20 cellular contexts compared by ENCODE assay signal in the genomic region with DNA sequence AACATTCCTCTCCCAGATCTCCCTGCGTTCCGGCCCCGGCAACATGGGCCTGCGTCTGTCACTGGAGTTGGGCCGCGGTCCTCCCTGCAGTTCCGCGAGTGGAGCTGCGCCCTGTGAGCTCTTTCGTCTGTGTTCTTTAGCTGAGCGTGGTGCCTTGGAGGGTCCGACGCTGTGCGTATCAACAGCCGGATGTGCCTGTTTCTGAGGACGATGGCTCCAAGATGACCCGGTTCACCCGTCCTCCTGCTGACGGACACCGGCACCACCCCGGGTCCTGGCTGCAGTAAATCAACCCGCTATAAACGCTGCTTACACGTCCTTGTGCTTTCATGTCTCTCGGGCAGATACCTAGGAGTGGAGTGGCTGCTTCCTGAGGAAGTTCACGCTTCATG. TPM values are rescaled to one million over a fixed set of nuclear protein-coding genes. Genes with fewer than 3 reads are reported as not detected.
DNase-seq lines count a peak whose midpoint lies in the region; ATAC-seq and TF ChIP-seq lines count a peak whose summit lies in the region.
"Had no signal": no experiment of that assay in that cellular context is flagged by ENCODE, and none has a peak within 500 bp of the region (broad histone marks: within the 10 kb centered on the region; RNA-seq: fewer than 3 reads in every experiment).

No MANE protein-coding gene starts in this region.

- H3K9me3 Mint-ChIP-seq in glutamatergic neuron (ENCODE audit: unreplicated experiment), result peaks cover 22% of the 10 kb centered on the region
- peaks cover 35% of the 10 kb centered on the region for H3K9me3 Mint-ChIP-seq in neural progenitor cell
- peaks cover 0 to 3% of the 10 kb centered on the region in 2 donors for H3K9me3 Mint-ChIP-seq in activated T-cell treated with anti-CD3 and anti-CD28 coated beads, Interleukin-2, amount 50 U/mL, for 72 hours
- H3K9me3 Mint-ChIP-seq: CD4-positive, alpha-beta T cell had no signal

- H3K9me3 ChIP-seq in BLaER1 (peaks cover 38% of the 10 kb centered on the region), neural progenitor cell (ENCODE audit: low read depth) (no peaks in the 10 kb centered on the region)
- H3K9me3 ChIP-seq: HAP-1 had no signal

- peaks cover 15% of the 10 kb centered on the region; the same call in 1 of the 2 replicates for H3K27me3 ChIP-seq in BLaER1
- H3K27me3 ChIP-seq in neural progenitor cell, result no peaks in the 10 kb centered on the region

- H3K4me1 ChIP-seq in BLaER1, result peaks cover 51% of the 10 kb centered on the region
- H3K4me1 ChIP-seq in neural progenitor cell, result no peaks in the 10 kb centered on the region
- H3K4me1 ChIP-seq: HAP-1 had no signal

- no peak for ATAC-seq in activated T-cell treated with anti-CD3 and anti-CD28 coated beads, Interleukin-2, amount 50 U/mL, for 72 hours (replicated peaks in 1 of 2)

- H3K4me3 ChIP-seq in BLaER1 (peak overlapping the region; percentile 39; the same call in 1 of the 2 replicates), neural progenitor cell (no peak overlapping the region)
- H3K4me3 ChIP-seq: HAP-1 had no signal

- H3K4me1 Mint-ChIP-seq in glutamatergic neuron (ENCODE audit: low read depth, unreplicated experiment) (peaks cover 1% of the 10 kb centered on the region), neural progenitor cell (peaks cover 12% of the 10 kb centered on the region)
- H3K4me1 Mint-ChIP-seq in activated T-cell treated with anti-CD3 and anti-CD28 coated beads, Interleukin-2, amount 50 U/mL, for 72 hours (ENCODE audit: low read depth), result no peaks in the 10 kb centered on the region

- H4K20me1 ChIP-seq in BLaER1 (no peaks in the 10 kb centered on the region), neural progenitor cell (ENCODE audit: low read depth) (no peaks in the 10 kb centered on the region)

- H3K9ac ChIP-seq in BLaER1, result peak overlapping the region; percentile 28; the same call in 1 of the 2 replicates
- no peak overlapping the region for H3K9ac ChIP-seq in neural progenitor cell

- peak overlapping the region; percentile 33 for H3K27ac ChIP-seq in BLaER1
- no peak overlapping the region for H3K27ac ChIP-seq in neural progenitor cell
- H3K27ac ChIP-seq: 22Rv1, HL-60 had no signal

- H3K4me3 Mint-ChIP-seq in glutamatergic neuron (ENCODE audit: unreplicated experiment), result no peak overlapping the region
- H3K4me3 Mint-ChIP-seq in neural progenitor cell, result no peak overlapping the region
- no peak overlapping the region for H3K4me3 Mint-ChIP-seq in activated T-cell treated with anti-CD3 and anti-CD28 coated beads, Interleukin-2, amount 50 U/mL, for 72 hours
- H3K4me3 Mint-ChIP-seq: CD4-positive, alpha-beta T cell had no signal

- peak; percentile 15 for DNase-seq in DMS53 (lab: John Stamatoyannopoulos, UW)
- DNase-seq in DMS53 treated with DMSO at 0.1 percent for 48 hours (lab: John Stamatoyannopoulos, UW; ENCODE audit: unreplicated experiment), result no peak
- no peak for DNase-seq in glutamatergic neuron
- DNase-seq in neural progenitor cell (ENCODE audit: low spot score), result no peak
- DNase-seq in GOT3 (lab: John Stamatoyannopoulos, UW), result no peak
- DNase-seq in NCI-H1417 (lab: John Stamatoyannopoulos, UW), result no peak
- DNase-seq in activated T-cell treated with anti-CD3 and anti-CD28 coated beads, Interleukin-2, amount 50 U/mL, for 72 hours, result no peak
- DNase-seq: AML-193; C1 segment of cervical spinal cord; Calu3; CD4-positive, alpha-beta T cell; DMS 273 treated with DMSO at 0.1 percent for 48 hours; DND-41; GDM1 had no signal

- H3K27ac Mint-ChIP-seq in glutamatergic neuron (ENCODE audit: unreplicated experiment), result peak overlapping the region; percentile 33
- peak overlapping the region; percentile 8 for H3K27ac Mint-ChIP-seq in neural progenitor cell
- H3K27ac Mint-ChIP-seq in activated T-cell treated with anti-CD3 and anti-CD28 coated beads, Interleukin-2, amount 50 U/mL, for 72 hours, result no peak overlapping the region
- H3K27ac Mint-ChIP-seq: CD4-positive, alpha-beta T cell had no signal

- no peak overlapping the region for H2AFZ ChIP-seq in neural progenitor cell (replicated peaks)

- H3K4me2 ChIP-seq in BLaER1, result peak overlapping the region; percentile 89
- no peak overlapping the region for H3K4me2 ChIP-seq in neural progenitor cell

- H3K27me3 Mint-ChIP-seq in glutamatergic neuron (ENCODE audit: unreplicated experiment), result peaks cover 19% of the 10 kb centered on the region
- H3K27me3 Mint-ChIP-seq in neural progenitor cell (ENCODE audit: insufficient read depth, low read depth), result peaks cover 7% of the 10 kb centered on the region
- H3K27me3 Mint-ChIP-seq in activated T-cell treated with anti-CD3 and anti-CD28 coated beads, Interleukin-2, amount 50 U/mL, for 72 hours (ENCODE audit: low read depth), result no peaks in the 10 kb centered on the region
- H3K27me3 Mint-ChIP-seq: CD4-positive, alpha-beta T cell had no signal

- H3F3A ChIP-seq in neural progenitor cell (ENCODE audit: low read depth), result peaks cover 3% of the 10 kb centered on the region

- H3K36me3 Mint-ChIP-seq in glutamatergic neuron (ENCODE audit: unreplicated experiment) (peaks cover 17% of the 10 kb centered on the region), neural progenitor cell (peaks cover 7% of the 10 kb centered on the region)
- peaks cover 3 to 8% of the 10 kb centered on the region in 2 donors for H3K36me3 Mint-ChIP-seq in activated T-cell treated with anti-CD3 and anti-CD28 coated beads, Interleukin-2, amount 50 U/mL, for 72 hours (ENCODE audit: insufficient read depth in 2 of 2)

- no peaks in the 10 kb centered on the region for H3K79me2 ChIP-seq in neural progenitor cell (ENCODE audit: low read depth)

- no peak for TF ChIP-seq CTCF in glutamatergic neuron (IDR thresholded peaks at IDR 0.05; ENCODE audit: partially characterized antibody, unreplicated experiment)
- TF ChIP-seq CTCF in neural progenitor cell (IDR thresholded peaks at IDR 0.05), result no peak

- H3K36me3 ChIP-seq in BLaER1 (0 out of 2 replicates have a peak, but pooled peaks cover under 1% of the 10 kb centered on the region), neural progenitor cell (no peaks in the 10 kb centered on the region)
- H3K36me3 ChIP-seq: HAP-1 had no signal

RNA-seq across cellular contexts. Expression of a gene that starts 44.8 kb away (rescaled TPM):
- total RNA-seq in glutamatergic neuron (ENCODE audit: unreplicated experiment) (not detected), neural progenitor cell (ENCODE audit: low replicate concordance) (not detected in 2 replicates)
- total RNA-seq in activated T-cell treated with anti-CD3 and anti-CD28 coated beads, Interleukin-2, amount 50 U/mL, for 72 hours, result not detected
- total RNA-seq: A673; Calu3; CD4-positive, alpha-beta T cell; H1 had no signal

RNA-seq across cellular contexts. Expression of a gene that starts 56.9 kb away (rescaled TPM):
- 49.2 TPM for total RNA-seq in glutamatergic neuron (ENCODE audit: unreplicated experiment)
- 35.6 and 124 TPM in 2 replicates for total RNA-seq in neural progenitor cell (ENCODE audit: low replicate concordance)
- total RNA-seq in activated T-cell treated with anti-CD3 and anti-CD28 coated beads, Interleukin-2, amount 50 U/mL, for 72 hours, result 10 to 100 TPM; 74.5 to 97.8 TPM

RNA-seq across cellular contexts. Expression of a gene that starts 57.2 kb away (rescaled TPM):
- total RNA-seq in glutamatergic neuron (ENCODE audit: unreplicated experiment) (28.5 TPM), neural progenitor cell (ENCODE audit: low replicate concordance) (5.6 and 22.7 TPM in 2 replicates)
- 10 to 100 TPM; 14.0 to 22.7 TPM for total RNA-seq in activated T-cell treated with anti-CD3 and anti-CD28 coated beads, Interleukin-2, amount 50 U/mL, for 72 hours
